In genomic region chr10:22003964-22004281, GRCh38 we compare ENCODE assay signal across 8 cellular contexts. TPM values are rescaled to one million over a fixed set of nuclear protein-coding genes. Genes with fewer than 3 reads are reported as not detected.
A peak's percentile ranks its signal among the peaks of the same experiment; 100 is the strongest.
DNase-seq lines count a peak whose midpoint lies in the region; ATAC-seq and TF ChIP-seq lines count a peak whose summit lies in the region.

No MANE protein-coding gene starts in this region.

- no peak for TF ChIP-seq EP300 in SK-N-SH (IDR thresholded peaks at IDR 0.05; ENCODE audit: borderline replicate concordance in 1 of 2, low read depth in 1 of 2, low read length in 1 of 2)

- H3K4me3 Mint-ChIP-seq in glutamatergic neuron (ENCODE audit: unreplicated experiment) = peak overlapping the region; percentile 67

- H3K4me2 ChIP-seq in SK-N-SH = peak overlapping the region; percentile 98

- no peaks in the 10 kb centered on the region for H4K20me1 ChIP-seq in SK-N-SH (ENCODE audit: insufficient read depth)

- TF ChIP-seq RAD21 in SK-N-SH (IDR thresholded peaks at IDR 0.05; ENCODE audit: low read length) = no peak

- no peaks in the 10 kb centered on the region for H3K27me3 Mint-ChIP-seq in glutamatergic neuron (ENCODE audit: unreplicated experiment)

- H3K4me3 ChIP-seq in SK-N-SH (ENCODE audit: low read depth in 2 of 2, low read length in 1 of 2) (peak overlapping the region; percentile 87 to 94), SJSA1 (peak overlapping the region; percentile 85), subcutaneous abdominal adipose tissue (ENCODE audit: low read depth in 1 of 5, low read length in 5 of 5) (peak overlapping the region; percentile 76 to 91 (median 88))

- H3K9me3 Mint-ChIP-seq in glutamatergic neuron (ENCODE audit: unreplicated experiment) = peaks cover 8% of the 10 kb centered on the region

- H3K36me3 Mint-ChIP-seq in glutamatergic neuron (ENCODE audit: unreplicated experiment) = no peaks in the 10 kb centered on the region

- peak overlapping the region; percentile 1 for H3K27ac Mint-ChIP-seq in glutamatergic neuron (ENCODE audit: unreplicated experiment)

- no peaks in the 10 kb centered on the region for H3K9me2 ChIP-seq in SK-N-SH

- peak overlapping the region; percentile 76; the same call in 1 of the 2 replicates for H3K9ac ChIP-seq in SK-N-SH
- H3K9ac ChIP-seq in subcutaneous abdominal adipose tissue (ENCODE audit: low read length in 5 of 5) = peak overlapping the region in 4 of 5 donors; percentile 55 to 89 (median 76)

- H3F3A ChIP-seq in SK-N-SH (replicated peaks; ENCODE audit: insufficient read depth) = peaks cover 5% of the 10 kb centered on the region

- peaks cover 36% of the 10 kb centered on the region for H3K79me2 ChIP-seq in SK-N-SH (ENCODE audit: insufficient read depth)

- peaks cover 4% of the 10 kb centered on the region for H3K4me1 Mint-ChIP-seq in glutamatergic neuron (ENCODE audit: low read depth, unreplicated experiment)

- CTCF ChIA-PET in SK-N-SH (lab: Yijun Ruan, JAX) = interaction anchor here (1.0 to 3.0 kb wide), 5 partner anchors 9 to 1004 kb away, joined by 3 to 22 read pairs (median 4); no protein-coding TSS in a partner anchor

- H2AFZ ChIP-seq in SK-N-SH (ENCODE audit: low read depth) = peak overlapping the region; percentile 99

- H3K36me3 ChIP-seq in SK-N-SH (replicated peaks in 1 of 2; ENCODE audit: control insufficient read depth in 1 of 2, insufficient read depth in 2 of 2, low read length in 1 of 2) = no peaks in the 10 kb centered on the region
- peaks cover 6% of the 10 kb centered on the region for H3K36me3 ChIP-seq in SJSA1
- no peaks in the 10 kb centered on the region for H3K36me3 ChIP-seq in subcutaneous abdominal adipose tissue (ENCODE audit: control insufficient read depth in 5 of 5, insufficient read depth in 5 of 5, low read length in 5 of 5)

- peaks cover 7% of the 10 kb centered on the region; the same call in 1 of the 2 replicates for H3K9me3 ChIP-seq in SK-N-SH
- H3K9me3 ChIP-seq in SJSA1 (replicated peaks) = no peaks in the 10 kb centered on the region
- no peaks in the 10 kb centered on the region for H3K9me3 ChIP-seq in subcutaneous abdominal adipose tissue (ENCODE audit: control insufficient read depth in 5 of 5, low read length in 5 of 5)

- no peaks in the 10 kb centered on the region for H3K27me3 ChIP-seq in SK-N-SH (ENCODE audit: insufficient read depth)
- no peaks in the 10 kb centered on the region; the same call in 1 of the 2 replicates for H3K27me3 ChIP-seq in SJSA1 (replicated peaks)
- no peaks in the 10 kb centered on the region for H3K27me3 ChIP-seq in subcutaneous abdominal adipose tissue (ENCODE audit: control insufficient read depth in 5 of 5, insufficient read depth in 4 of 5, low read length in 5 of 5)

- POLR2A ChIA-PET in SK-N-SH (lab: Yijun Ruan, JAX) = interaction anchor here (1.8 to 2.1 kb wide), 2 partner anchors 226 to 313 kb away, joined by 7 to 12 read pairs; partner anchors contain the start of gene COMMD3

- H3K27ac ChIP-seq in SK-N-SH (ENCODE audit: low read depth in 2 of 2, low read length in 1 of 2) (peak overlapping the region; percentile 74 to 91), SJSA1 (no peak overlapping the region; the same call in 1 of the 2 replicates), subcutaneous abdominal adipose tissue (ENCODE audit: low read depth, low read length) (peak overlapping the region; percentile 89)

- ATAC-seq in SK-N-SH treated with all-trans-retinoic acid at 6 μM for 48 hours (no peak), GM21737 (IDR thresholded peaks at IDR 0.05; ENCODE audit: unreplicated experiment) (no peak)

- H3K4me1 ChIP-seq in SK-N-SH (ENCODE audit: control insufficient read depth in 1 of 2, insufficient read depth in 2 of 2, low read depth in 1 of 2, low read length in 1 of 2) (peaks cover 0 to 9% of the 10 kb centered on the region in 2 experiments; a peak in 2 of 4 replicates), SJSA1 (replicated peaks) (peaks cover 7% of the 10 kb centered on the region), subcutaneous abdominal adipose tissue (ENCODE audit: control insufficient read depth in 5 of 5, insufficient read depth in 5 of 5, low read length in 5 of 5) (peaks cover 0 to 18% (median 15%) of the 10 kb centered on the region in 5 donors)

- no peak for DNase-seq in SK-N-SH
- DNase-seq in SJSA1 (ENCODE audit: low read depth in 1 of 2, low spot score in 2 of 2) = no peak
- no peak for DNase-seq in glutamatergic neuron
- DNase-seq in AG08395 (ENCODE audit: low spot score) = no peak
- no peak for DNase-seq in NCI-H2171 (lab: John Stamatoyannopoulos, UW)

- WGBS in SK-N-SH (ENCODE audit: low lambda C conversion rate) = 4% methylated on average over 2 of the region's 2 CpGs

- no peak for TF ChIP-seq CTCF in SK-N-SH (IDR thresholded peaks at IDR 0.05)
- no peak for TF ChIP-seq CTCF in glutamatergic neuron (IDR thresholded peaks at IDR 0.05; ENCODE audit: partially characterized antibody, unreplicated experiment)

TF ChIP-seq in SK-N-SH, 30 proteins besides CTCF, POLR2A, EP300 and RAD21:
- TF ChIP-seq EZH2phosphoT487 (IDR thresholded peaks at IDR 0.05; ENCODE audit: borderline replicate concordance, low read depth) (no peak), USF1 (IDR thresholded peaks at IDR 0.05; ENCODE audit: borderline replicate concordance, low read depth) (no peak), NFIC (IDR thresholded peaks at IDR 0.05; ENCODE audit: borderline replicate concordance) (no peak), TEAD4 (IDR thresholded peaks at IDR 0.05; ENCODE audit: borderline replicate concordance, insufficient read depth) (no peak), YY1 (IDR thresholded peaks at IDR 0.05; ENCODE audit: low read depth) (no peak), GABPA (IDR thresholded peaks at IDR 0.05; ENCODE audit: low read depth) (no peak), SIN3A (IDR thresholded peaks at IDR 0.05; ENCODE audit: borderline replicate concordance, low read depth, low read length) (no peak), RCOR1 (IDR thresholded peaks at IDR 0.05; ENCODE audit: low read length) (no peak), RFX5 (IDR thresholded peaks at IDR 0.05; ENCODE audit: low read length) (no peak), MEF2A (IDR thresholded peaks at IDR 0.05; ENCODE audit: borderline replicate concordance, low read depth) (no peak), USF2 (IDR thresholded peaks at IDR 0.05; ENCODE audit: borderline replicate concordance, low read depth, low read length) (no peak), POLR2AphosphoS5 (IDR thresholded peaks at IDR 0.05; ENCODE audit: low read depth, low read length) (no peak)
TF ChIP-seq in SK-N-SH: peak in this region for 0.

TF ChIP-seq in SK-N-SH treated with all-trans-retinoic acid at 6 μM for 48 hours, 23 proteins besides CTCF, POLR2A, EP300 and RAD21:
- no peak for TF ChIP-seq GLIS3 (CRISPR knock-in tag; IDR thresholded peaks at IDR 0.05)
- no peak for TF ChIP-seq BACH2 (CRISPR knock-in tag; IDR thresholded peaks at IDR 0.05; ENCODE audit: borderline replicate concordance)
TF ChIP-seq in SK-N-SH treated with all-trans-retinoic acid at 6 μM for 48 hours: peak in this region for 0.

RNA-seq across cellular contexts. Expression of gene DNAJC1, which starts 0.4 kb away (rescaled TPM):
- 8.0 and 9.3 TPM in 2 replicates for polyA plus RNA-seq in SK-N-SH (2012; rRNA removed)
- 9.1 and 10.4 TPM in 2 replicates for polyA plus RNA-seq in SK-N-SH (2012; cell fraction: cytosol; rRNA removed)
- polyA plus RNA-seq in SK-N-SH (2012; cell fraction: nucleus; rRNA removed) = 5.1 and 9.5 TPM in 2 replicates
- 54.3 and 78.3 TPM in 2 replicates for total RNA-seq in SJSA1 (2014; rRNA removed; shearing (Covaris generic))
- 4.3 TPM for total RNA-seq in glutamatergic neuron (ENCODE audit: unreplicated experiment)

Comparison
In these comparisons a context has a peak if more than half of its experiments do, and no peak if none do; other contexts are left out.
1. RNA of gene DNAJC1, which starts 0.4 kb away (total RNA-seq): 54.3 to 78.3 TPM in SJSA1; 4.3 TPM in glutamatergic neuron (single experiment); every median in the first group is over 10 times any median in the second.
2. Peak in every context shown above with its lines, with median percentiles within 50 percentile points of each other: H3K4me3 ChIP-seq.